ENCODE assay signal across 17 cellular contexts in the genomic region with DNA sequence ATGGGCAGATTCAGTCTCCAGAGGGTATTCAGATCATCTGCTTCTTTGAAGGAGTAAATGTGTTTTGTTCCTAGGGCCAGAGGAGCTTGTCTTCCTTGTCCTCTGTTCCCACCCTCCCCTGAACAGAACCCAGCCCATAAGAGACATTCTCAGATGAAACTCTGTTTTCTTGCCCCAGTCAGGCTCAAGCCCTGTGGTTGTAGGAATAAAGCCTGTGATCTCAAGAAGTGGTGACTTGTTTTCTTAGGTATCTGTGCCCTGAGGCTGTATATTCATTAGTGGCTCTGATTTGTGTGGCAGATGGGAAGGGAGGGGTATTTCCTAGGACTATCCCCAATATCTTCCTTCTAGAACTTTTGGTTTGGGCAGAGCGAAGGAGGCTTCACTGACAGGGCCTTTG. TPM values are rescaled to one million over a fixed set of nuclear protein-coding genes. Genes with fewer than 3 reads are reported as not detected.
DNase-seq lines count a peak whose midpoint lies in the region; ATAC-seq and FAIRE-seq lines count a peak whose summit lies in the region.
"Had no signal": no experiment of that assay in that cellular context is flagged by ENCODE, and none has a peak within 500 bp of the region (broad histone marks: within the 10 kb centered on the region; RNA-seq: fewer than 3 reads in every experiment).

No MANE protein-coding gene starts in this region.

- peaks cover 24% of the 10 kb centered on the region for H3K4me1 Mint-ChIP-seq in activated CD8-positive, alpha-beta memory T cell treated with anti-CD3 and anti-CD28 coated beads, Interleukin-2, amount 10 ng/mL, durations not matched to agents 7 days and 5 days
- peaks cover 3 to 12% (median 6%) of the 10 kb centered on the region in 3 donors for H3K4me1 Mint-ChIP-seq in T-cell

- peaks cover 0 to 37% (median 14%) of the 10 kb centered on the region in 5 donors for H3K4me1 ChIP-seq in subcutaneous abdominal adipose tissue (ENCODE audit: control insufficient read depth in 5 of 5, insufficient read depth in 5 of 5, low read length in 5 of 5)

- peaks cover 16 to 89% (median 80%) of the 10 kb centered on the region in 5 donors for H3K36me3 ChIP-seq in subcutaneous abdominal adipose tissue (ENCODE audit: control insufficient read depth in 5 of 5, insufficient read depth in 5 of 5, low read length in 5 of 5)

- H3K36me3 Mint-ChIP-seq in activated CD8-positive, alpha-beta memory T cell treated with anti-CD3 and anti-CD28 coated beads, Interleukin-2, amount 10 ng/mL, durations not matched to agents 7 days and 5 days, result peaks cover 34% of the 10 kb centered on the region
- H3K36me3 Mint-ChIP-seq in T-cell, result peaks cover 48% of the 10 kb centered on the region

- H3K27ac ChIP-seq in epithelial cell of prostate (peak overlapping the region; percentile 28), subcutaneous abdominal adipose tissue (ENCODE audit: low read depth, low read length) (peak overlapping the region; percentile 73)
- H3K27ac ChIP-seq: adrenal gland had no signal

- no peak for DNase-seq in activated CD8-positive, alpha-beta memory T cell treated with anti-CD3 and anti-CD28 coated beads, Interleukin-2, amount 10 ng/mL, durations not matched to agents 7 days and 5 days
- DNase-seq in activated CD8-positive, alpha-beta memory T cell treated with anti-CD3 and anti-CD28 coated beads, Interleukin-2, amount 50 U/mL, for 48 hours, result no peak
- DNase-seq in T-cell (no peak), epithelial cell of prostate (ENCODE audit: low read depth, low spot score) (no peak), Right ventricle myocardium superior (no peak), GM19239 (ENCODE audit: insufficient read length, low spot score) (no peak)
- DNase-seq in stimulated activated CD4-positive, alpha-beta T cell treated with anti-CD3 and anti-CD28 coated beads, Interleukin-4, amount 100 ng/mL, for 1 hour, result no peak
- DNase-seq: activated CD4-positive, alpha-beta T cell treated with anti-CD3 and anti-CD28 coated beads, Interleukin-2, amount 50 U/mL, for 4 hours; activated T-cell treated with anti-CD3 and anti-CD28 coated beads, Interleukin-2, amount 50 U/mL, for 48 hours; adrenal gland; endodermal cell; left cardiac atrium; NCI-H1436; SW 1271 had no signal

- H3K4me3 ChIP-seq in subcutaneous abdominal adipose tissue (ENCODE audit: low read depth in 1 of 5, low read length in 5 of 5), result no peak overlapping the region
- H3K4me3 ChIP-seq: adrenal gland, tibial nerve had no signal

- CTCF ChIA-PET in activated CD8-positive, alpha-beta memory T cell treated with anti-CD3 and anti-CD28 coated beads, Interleukin-2, amount 10 ng/mL, durations not matched to agents 7 days and 5 days (lab: Charles Lee), result no interaction called here
- CTCF ChIA-PET in T-cell (lab: Charles Lee), result no interaction called here

- peak overlapping the region in 2 of 5 donors; percentile 27 to 63 for H3K9ac ChIP-seq in subcutaneous abdominal adipose tissue (ENCODE audit: low read length in 5 of 5)

- H3K9me3 Mint-ChIP-seq in activated CD8-positive, alpha-beta memory T cell treated with anti-CD3 and anti-CD28 coated beads, Interleukin-2, amount 10 ng/mL, durations not matched to agents 7 days and 5 days (ENCODE audit: low read depth), result no peaks in the 10 kb centered on the region
- H3K9me3 Mint-ChIP-seq in T-cell, result no peaks in the 10 kb centered on the region
- H3K9me3 Mint-ChIP-seq: endodermal cell had no signal

- FAIRE-seq in GM19239 (lab: Jason Lieb, UNC), result no peak
- FAIRE-seq: A204.1 had no signal

- ATAC-seq in activated CD8-positive, alpha-beta memory T cell treated with anti-CD3 and anti-CD28 coated beads, Interleukin-2, amount 10 ng/mL, durations not matched to agents 7 days and 5 days, result no peak
- ATAC-seq in T-cell (replicated peaks in 1 of 4), result no peak
- no peak for ATAC-seq in Right ventricle myocardium superior (ENCODE audit: poor library complexity)
- ATAC-seq: left cardiac atrium had no signal

- H3K27me3 ChIP-seq in subcutaneous abdominal adipose tissue (ENCODE audit: control insufficient read depth in 5 of 5, insufficient read depth in 4 of 5, low read length in 5 of 5), result no peaks in the 10 kb centered on the region
- H3K27me3 ChIP-seq: adrenal gland, tibial nerve had no signal

- intact Hi-C loops in Right ventricle myocardium superior (cut with DNase I), result no loop called here

- POLR2A ChIA-PET in T-cell (lab: Charles Lee), result no interaction called here

- H3K27ac Mint-ChIP-seq in activated CD8-positive, alpha-beta memory T cell treated with anti-CD3 and anti-CD28 coated beads, Interleukin-2, amount 10 ng/mL, durations not matched to agents 7 days and 5 days, result peak overlapping the region; percentile 15
- peak overlapping the region; percentile 7 to 66 for H3K27ac Mint-ChIP-seq in T-cell
- H3K27ac Mint-ChIP-seq: endodermal cell had no signal

- no peak overlapping the region for H3K4me3 Mint-ChIP-seq in activated CD8-positive, alpha-beta memory T cell treated with anti-CD3 and anti-CD28 coated beads, Interleukin-2, amount 10 ng/mL, durations not matched to agents 7 days and 5 days
- H3K4me3 Mint-ChIP-seq in T-cell, result no peak overlapping the region
- H3K4me3 Mint-ChIP-seq: endodermal cell had no signal

- H3K27me3 Mint-ChIP-seq in activated CD8-positive, alpha-beta memory T cell treated with anti-CD3 and anti-CD28 coated beads, Interleukin-2, amount 10 ng/mL, durations not matched to agents 7 days and 5 days, result no peaks in the 10 kb centered on the region
- H3K27me3 Mint-ChIP-seq in T-cell, result no peaks in the 10 kb centered on the region

- H3K9me3 ChIP-seq in subcutaneous abdominal adipose tissue (ENCODE audit: control insufficient read depth in 5 of 5, low read length in 5 of 5), result no peaks in the 10 kb centered on the region
- H3K9me3 ChIP-seq: adrenal gland, tibial nerve had no signal

RNA-seq across cellular contexts. Expression of a gene that starts 27.9 kb away (rescaled TPM):
- total RNA-seq in activated CD8-positive, alpha-beta memory T cell treated with anti-CD3 and anti-CD28 coated beads, Interleukin-2, amount 10 ng/mL, durations not matched to agents 7 days and 5 days, result 10 to 100 TPM; 59.4 to 64.6 TPM
- total RNA-seq in T-cell (10 to 100 TPM; 29.4 to 45.9 (median 42.3) TPM), Right ventricle myocardium superior (15.7 TPM)

RNA-seq across cellular contexts. Expression of a gene that starts 27.9 kb away (rescaled TPM):
- under 1 TPM; 0.16 to 0.26 TPM for total RNA-seq in activated CD8-positive, alpha-beta memory T cell treated with anti-CD3 and anti-CD28 coated beads, Interleukin-2, amount 10 ng/mL, durations not matched to agents 7 days and 5 days
- total RNA-seq in T-cell (under 1 TPM; 0.48 to 0.76 (median 0.67) TPM), Right ventricle myocardium superior (222 TPM)

RNA-seq across cellular contexts. Expression of a gene that starts 51.3 kb away (rescaled TPM):
- total RNA-seq in activated CD8-positive, alpha-beta memory T cell treated with anti-CD3 and anti-CD28 coated beads, Interleukin-2, amount 10 ng/mL, durations not matched to agents 7 days and 5 days, result 10 to 100 TPM in 1 of 2 experiments, 1 to 10 TPM in 1; 8.9 to 22.5 TPM
- total RNA-seq in T-cell, result 10 to 100 TPM; 24.7 to 34.7 (median 27.7) TPM
- total RNA-seq in Right ventricle myocardium superior, result 137 TPM

RNA-seq across cellular contexts. Expression of a gene that starts 55.1 kb away (rescaled TPM):
- total RNA-seq in activated CD8-positive, alpha-beta memory T cell treated with anti-CD3 and anti-CD28 coated beads, Interleukin-2, amount 10 ng/mL, durations not matched to agents 7 days and 5 days, result 1 to 10 TPM; 3.5 to 4.6 TPM
- 10 to 100 TPM; 31.5 to 47.0 (median 38.1) TPM for total RNA-seq in T-cell
- total RNA-seq in Right ventricle myocardium superior, result 21.0 TPM

Comparison
In these comparisons a context has a peak if more than half of its experiments do, and no peak if none do; other contexts are left out.
1. RNA of a gene that starts 27.9 kb away (total RNA-seq): 222 TPM in Right ventricle myocardium superior (single experiment); 0.48 to 0.76 TPM in T-cell and 0.16 to 0.26 TPM in activated CD8-positive, alpha-beta memory T cell treated with anti-CD3 and anti-CD28 coated beads, Interleukin-2, amount 10 ng/mL, durations not matched to agents 7 days and 5 days; every median in the first group is over 100 times any median in the second.